19 cellular contexts compared by ENCODE assay signal in genomic region chr6:148885920-148886845, GRCh38.
DNase-seq lines count a peak whose midpoint lies in the region; ATAC-seq and TF ChIP-seq lines count a peak whose summit lies in the region.
"Had no signal": no experiment of that assay in that cellular context is flagged by ENCODE, and none has a peak within 500 bp of the region (broad histone marks: within the 10 kb centered on the region; RNA-seq: fewer than 3 reads in every experiment).

No MANE protein-coding gene starts in this region.

- no peaks in the 10 kb centered on the region for H3K36me3 ChIP-seq in GM23248 (ENCODE audit: low read depth)
- H3K36me3 ChIP-seq in PC-3 (ENCODE audit: low read depth, low read length): no peaks in the 10 kb centered on the region
- no peaks in the 10 kb centered on the region for H3K36me3 ChIP-seq in endodermal cell (ENCODE audit: control insufficient read depth, insufficient read depth, low read length)
- no peaks in the 10 kb centered on the region for H3K36me3 ChIP-seq in effector memory CD4-positive, alpha-beta T cell (ENCODE audit: control insufficient read depth, insufficient read depth, low read length)
- H3K36me3 ChIP-seq in testis (ENCODE audit: low read depth, missing control alignments): no peaks in the 10 kb centered on the region
- H3K36me3 ChIP-seq in adrenal gland (replicated peaks in 1 of 2): no peaks in the 10 kb centered on the region
- H3K36me3 ChIP-seq: left ventricle myocardium inferior, tibial nerve had no signal

- peak overlapping the region; percentile 21 for H3K4me2 ChIP-seq in GM23248 (ENCODE audit: unreplicated experiment)
- 0 out of 2 replicates have a peak overlapping the region, but pooled peaks have one; percentile 14 for H3K4me2 ChIP-seq in PC-3 (ENCODE audit: low read length)

- H3K27ac ChIP-seq in GM23248 (peak overlapping the region; percentile 30), PC-3 (ENCODE audit: low read length) (no peak overlapping the region), endodermal cell (ENCODE audit: low read depth, low read length) (peak overlapping the region; percentile 37), testis (no peak overlapping the region), adrenal gland (no peak overlapping the region)
- H3K27ac ChIP-seq in effector memory CD4-positive, alpha-beta T cell (ENCODE audit: insufficient read depth, low read length, poor library complexity, severe bottlenecking): no peak overlapping the region
- H3K27ac ChIP-seq: left ventricle myocardium inferior, tibial nerve had no signal

- no peak overlapping the region for H3K27ac Mint-ChIP-seq in endodermal cell
- H3K27ac Mint-ChIP-seq: activated naive CD8-positive, alpha-beta T cell treated with anti-CD3 and anti-CD28 coated beads, Interleukin-2, amount 10 ng/mL, durations not matched to agents 7 days and 5 days; T-helper 2 cell treated with Interferon-gamma antibody and Interleukin-4, amounts not matched to agents 5 μg/mL and 100 μg/mL, for 36 hours had no signal

- H3K4me1 ChIP-seq in GM23248 (ENCODE audit: insufficient read depth) (peaks cover 52% of the 10 kb centered on the region), PC-3 (ENCODE audit: insufficient read depth, low read length) (peaks cover 13% of the 10 kb centered on the region), endodermal cell (ENCODE audit: control insufficient read depth, insufficient read depth, low read length) (peaks cover 6% of the 10 kb centered on the region), testis (peaks cover 6% of the 10 kb centered on the region), adrenal gland (replicated peaks in 1 of 2) (peaks cover 0 to 9% of the 10 kb centered on the region in 2 donors)
- no peaks in the 10 kb centered on the region for H3K4me1 ChIP-seq in effector memory CD4-positive, alpha-beta T cell (ENCODE audit: control insufficient read depth, insufficient read depth, low read length, poor library complexity, severe bottlenecking)
- H3K4me1 ChIP-seq: Caco-2 had no signal

- no peak overlapping the region for H3K9ac ChIP-seq in GM23248
- H3K9ac ChIP-seq in PC-3 (ENCODE audit: low read length): no peak overlapping the region
- H3K9ac ChIP-seq in endodermal cell (ENCODE audit: extremely low read depth, low read length, poor library complexity, severe bottlenecking): no peak overlapping the region

- H3K4me3 ChIP-seq in GM23248 (no peak overlapping the region), PC-3 (ENCODE audit: low read length) (no peak overlapping the region), endodermal cell (ENCODE audit: low read length) (peak overlapping the region; percentile 25), testis (no peak overlapping the region), adrenal gland (no peak overlapping the region)
- no peak overlapping the region for H3K4me3 ChIP-seq in effector memory CD4-positive, alpha-beta T cell (ENCODE audit: insufficient read depth, low read depth, low read length, poor library complexity, severe bottlenecking)
- H3K4me3 ChIP-seq: left ventricle myocardium inferior, tibial nerve had no signal

- H3K9me3 ChIP-seq in GM23248 (ENCODE audit: low read depth) (no peaks in the 10 kb centered on the region), PC-3 (ENCODE audit: low read length) (no peaks in the 10 kb centered on the region), endodermal cell (ENCODE audit: control insufficient read depth, low read length) (no peaks in the 10 kb centered on the region), testis (no peaks in the 10 kb centered on the region), adrenal gland (replicated peaks in 1 of 3) (no peaks in the 10 kb centered on the region)
- no peaks in the 10 kb centered on the region for H3K9me3 ChIP-seq in effector memory CD4-positive, alpha-beta T cell (ENCODE audit: control insufficient read depth, low read length)
- H3K9me3 ChIP-seq: Caco-2, left ventricle myocardium inferior, tibial nerve had no signal

- CTCF ChIA-PET in PC-3 (lab: Charles Lee): interaction anchor here (0.7 kb wide), 1 partner anchor 108 kb away, joined by 3 read pairs; no protein-coding TSS in a partner anchor

- no peak overlapping the region for H2AFZ ChIP-seq in GM23248
- no peak overlapping the region for H2AFZ ChIP-seq in PC-3 (ENCODE audit: low read length)

- H3K27me3 ChIP-seq in GM23248 (replicated peaks; ENCODE audit: insufficient read depth) (no peaks in the 10 kb centered on the region), PC-3 (ENCODE audit: low read length) (no peaks in the 10 kb centered on the region), endodermal cell (ENCODE audit: control insufficient read depth, insufficient read depth, low read length, poor library complexity, severe bottlenecking) (no peaks in the 10 kb centered on the region), testis (no peaks in the 10 kb centered on the region), adrenal gland (no peaks in the 10 kb centered on the region)
- H3K27me3 ChIP-seq in effector memory CD4-positive, alpha-beta T cell (replicated peaks; ENCODE audit: control insufficient read depth, insufficient read depth, low read length, poor library complexity, severe bottlenecking): no peaks in the 10 kb centered on the region
- H3K27me3 ChIP-seq: tibial nerve had no signal

- H3K36me3 Mint-ChIP-seq in endodermal cell (ENCODE audit: low read depth): peaks cover 9% of the 10 kb centered on the region
- H3K36me3 Mint-ChIP-seq: activated naive CD8-positive, alpha-beta T cell treated with anti-CD3 and anti-CD28 coated beads, Interleukin-2, amount 10 ng/mL, durations not matched to agents 7 days and 5 days had no signal

- H3F3A ChIP-seq in GM23248 (ENCODE audit: insufficient read depth) (peaks cover 18% of the 10 kb centered on the region), PC-3 (ENCODE audit: low read length, unreplicated experiment) (no peaks in the 10 kb centered on the region)

- no peaks in the 10 kb centered on the region for H3K27me3 Mint-ChIP-seq in endodermal cell (ENCODE audit: insufficient read depth)
- H3K27me3 Mint-ChIP-seq: activated naive CD8-positive, alpha-beta T cell treated with anti-CD3 and anti-CD28 coated beads, Interleukin-2, amount 10 ng/mL, durations not matched to agents 7 days and 5 days; naive B cell had no signal

- BruUV-seq in PC-3 (replicated peaks; lab: Mats Ljungman, UMichigan): no TSS peak

- no peaks in the 10 kb centered on the region for H3K9me3 Mint-ChIP-seq in endodermal cell
- H3K9me3 Mint-ChIP-seq: activated naive CD8-positive, alpha-beta T cell treated with anti-CD3 and anti-CD28 coated beads, Interleukin-2, amount 10 ng/mL, durations not matched to agents 7 days and 5 days; naive B cell; T-helper 2 cell treated with Interferon-gamma antibody and Interleukin-4, amounts not matched to agents 5 μg/mL and 100 μg/mL, for 36 hours had no signal

- DNase-seq in GM23248 (no peak), PC-3 (no peak), endodermal cell (peak; percentile 48), retina (peak; percentile 27), testis (no peak), adrenal gland (no peak)
- no peak for DNase-seq in effector memory CD4-positive, alpha-beta T cell
- DNase-seq: activated CD4-positive, alpha-beta T cell treated with anti-CD3 and anti-CD28 coated beads for 48 hours; activated naive CD8-positive, alpha-beta T cell treated with anti-CD3 and anti-CD28 coated beads, Interleukin-2, amount 10 ng/mL, durations not matched to agents 7 days and 5 days; activated T-cell treated with anti-CD3 and anti-CD28 coated beads for 4 hours; Caco-2; left ventricle myocardium inferior; naive B cell; NCI-H2029 treated with DMSO at 0.1 percent for 48 hours; NK-92 treated with Interleukin-12 subunit alpha and Interleukin-12 subunit beta, amount 100 ng/mL, for 24 hours; SHP77 treated with DMSO at 0.1 percent for 48 hours had no signal

- WGBS in GM23248 (ENCODE audit: low coverage in 1 of 2, low lambda C conversion rate in 2 of 2, missing lambda C conversion rate in 2 of 2), 2 experiments: 74 to 77% methylated on average over 7 of the region's 7 CpGs
- WGBS in endodermal cell (ENCODE audit: insufficient coverage in 1 of 2, insufficient read length in 1 of 2), 2 experiments: 72 to 82% methylated on average over 6 to 7 of the region's 7 CpGs
- 87 to 89% methylated on average over 7 of the region's 7 CpGs for WGBS in testis, 2 donors
- 90 to 95% (median 94%) methylated on average over 7 of the region's 7 CpGs for whole genome bisulfite sequencing in adrenal gland, 4 donors

- TF ChIP-seq CTCF in PC-3 (conservative IDR thresholded peaks at IDR 0.05; ENCODE audit: low read depth, low read length) (no peak), endodermal cell (conservative IDR thresholded peaks at IDR 0.05) (no peak), testis (IDR thresholded peaks at IDR 0.05) (no peak), adrenal gland (IDR thresholded peaks at IDR 0.05) (no peak)

- peaks cover 29% of the 10 kb centered on the region for H3K79me2 ChIP-seq in GM23248 (ENCODE audit: insufficient read depth)
- no peaks in the 10 kb centered on the region for H3K79me2 ChIP-seq in PC-3 (ENCODE audit: low read length)

- ATAC-seq in PC-3 (peak; percentile 29; the same call in 1 of the 2 replicates), GM21619 (IDR thresholded peaks at IDR 0.05; ENCODE audit: unreplicated experiment) (no peak)

- in situ Hi-C loops in GM23248 (cut with MboI): no loop called here

- peaks cover 17% of the 10 kb centered on the region for H3K4me1 Mint-ChIP-seq in endodermal cell
- H3K4me1 Mint-ChIP-seq: activated naive CD8-positive, alpha-beta T cell treated with anti-CD3 and anti-CD28 coated beads, Interleukin-2, amount 10 ng/mL, durations not matched to agents 7 days and 5 days had no signal

- POLR2A ChIA-PET in PC-3 (lab: Charles Lee; ENCODE audit: unreplicated experiment): interaction anchor here (0.8 kb wide), 1 partner anchor 86 kb away, joined by 4 read pairs; no protein-coding TSS in a partner anchor

- H3K9me2 ChIP-seq in GM23248 (ENCODE audit: insufficient read depth): no peaks in the 10 kb centered on the region
- no peaks in the 10 kb centered on the region for H3K9me2 ChIP-seq in PC-3 (replicated peaks; ENCODE audit: low read length)

- no peak overlapping the region for H3K4me3 Mint-ChIP-seq in endodermal cell
- H3K4me3 Mint-ChIP-seq: activated naive CD8-positive, alpha-beta T cell treated with anti-CD3 and anti-CD28 coated beads, Interleukin-2, amount 10 ng/mL, durations not matched to agents 7 days and 5 days; T-helper 2 cell treated with Interferon-gamma antibody and Interleukin-4, amounts not matched to agents 5 μg/mL and 100 μg/mL, for 36 hours had no signal

- H4K20me1 ChIP-seq in GM23248 (ENCODE audit: insufficient read depth) (no peaks in the 10 kb centered on the region), PC-3 (ENCODE audit: low read length) (no peaks in the 10 kb centered on the region)

- TF ChIP-seq POLR2A in testis (IDR thresholded peaks at IDR 0.05) (no peak), adrenal gland (IDR thresholded peaks at IDR 0.05) (no peak)

- intact Hi-C loops in PC-3 (cut with micrococcal nuclease) (no loop called here), testis (cut with DNase I; ENCODE audit: low total_unique reads) (no loop called here), adrenal gland (cut with DNase I) (no loop called here)

Comparison
In these comparisons a context has a peak if more than half of its experiments do, and no peak if none do; other contexts are left out.
1. DNase-seq: peak in endodermal cell (single experiment) and retina (single experiment); none in GM23248 (single experiment), PC-3 (single experiment), effector memory CD4-positive, alpha-beta T cell (0 of 3), testis (single experiment) and adrenal gland (0 of 7).
2. H3K27ac ChIP-seq: peak in GM23248 (single experiment) and endodermal cell (single experiment); none in PC-3 (single experiment), effector memory CD4-positive, alpha-beta T cell (single experiment), testis (0 of 2) and adrenal gland (0 of 5).